Comparison of ENCODE assay signal across 21 cellular contexts in genomic region chr3:71378509-71378908, GRCh38.
"Had no signal": no experiment of that assay in that cellular context is flagged by ENCODE, and none has a peak within 500 bp of the region (broad histone marks: within the 10 kb centered on the region; RNA-seq: fewer than 3 reads in every experiment).

No MANE protein-coding gene starts in this region.

- H3K27me3 Mint-ChIP-seq: dendritic cell treated with granulocyte-macrophage colony-stimulating factor and Interleukin-4, amounts not matched to agents 40 ng/mL and 50 ng/mL, for 4 days; natural killer cell treated with Interleukin-12 subunit alpha and Interleukin-12 subunit beta and Interleukin-15 and Interleukin-18, amount 100 ng/mL, for 72 hours had no signal

- H3K4me1 ChIP-seq: right atrium auricular region had no signal

- H3K27ac Mint-ChIP-seq: brain; dendritic cell treated with granulocyte-macrophage colony-stimulating factor and Interleukin-4, amounts not matched to agents 40 ng/mL and 50 ng/mL, for 4 days; natural killer cell treated with Interleukin-12 subunit alpha and Interleukin-12 subunit beta and Interleukin-15 and Interleukin-18, amount 100 ng/mL, for 72 hours had no signal

- DNase-seq: activated CD4-positive, alpha-beta T cell treated with anti-CD3 and anti-CD28 coated beads for 1 hour; activated CD4-positive, alpha-beta T cell treated with anti-CD3 and anti-CD28 coated beads, Interleukin-2, amount 50 U/mL, for 1 hour; activated CD8-positive, alpha-beta memory T cell treated with anti-CD3 and anti-CD28 coated beads for 24 hours; activated CD8-positive, alpha-beta memory T cell treated with anti-CD3 and anti-CD28 coated beads, Interleukin-2, amount 50 U/mL, for 4 hours; activated naive CD4-positive, alpha-beta T cell treated with Interleukin-2 at 50 U/mL for 16 hours; activated T-cell treated with anti-CD3 and anti-CD28 coated beads, Interleukin-2, amount 50 U/mL, for 4 hours; aorta; effector CD4-positive, alpha-beta T cell; foreskin fibroblast; ovary; psoas muscle; stimulated activated CD4-positive, alpha-beta T cell treated with anti-CD3 and anti-CD28 coated beads, Interleukin-4, amount 100 ng/mL, for 24 hours; stimulated activated naive CD4-positive, alpha-beta T cell treated with Interleukin-2 at 50 U/mL for 16 hours; substantia nigra; thyroid gland had no signal

- ATAC-seq: activated T-cell treated with anti-CD3 and anti-CD28 coated beads, Interleukin-2, amount 50 U/mL, for 4 hours; left lobe of liver; natural killer cell treated with Interleukin-12 subunit alpha and Interleukin-12 subunit beta and Interleukin-15 and Interleukin-18, amount 100 ng/mL, for 72 hours; psoas muscle had no signal

- H3K27ac ChIP-seq: ovary, psoas muscle, right atrium auricular region, thyroid gland had no signal

- H3K9me3 ChIP-seq: ovary, psoas muscle, right atrium auricular region, thyroid gland had no signal

- H3K4me1 Mint-ChIP-seq: brain had no signal

- H3K4me3 Mint-ChIP-seq: activated T-cell treated with anti-CD3 and anti-CD28 coated beads, Interleukin-2, amount 50 U/mL, for 4 hours; brain; dendritic cell treated with granulocyte-macrophage colony-stimulating factor and Interleukin-4, amounts not matched to agents 40 ng/mL and 50 ng/mL, for 4 days; natural killer cell treated with Interleukin-12 subunit alpha and Interleukin-12 subunit beta and Interleukin-15 and Interleukin-18, amount 100 ng/mL, for 72 hours had no signal

- H3K9me3 Mint-ChIP-seq: activated T-cell treated with anti-CD3 and anti-CD28 coated beads, Interleukin-2, amount 50 U/mL, for 4 hours; brain; dendritic cell treated with granulocyte-macrophage colony-stimulating factor and Interleukin-4, amounts not matched to agents 40 ng/mL and 50 ng/mL, for 4 days; natural killer cell treated with Interleukin-12 subunit alpha and Interleukin-12 subunit beta and Interleukin-15 and Interleukin-18, amount 100 ng/mL, for 72 hours had no signal

- H3K36me3 Mint-ChIP-seq: brain; natural killer cell treated with Interleukin-12 subunit alpha and Interleukin-12 subunit beta and Interleukin-15 and Interleukin-18, amount 100 ng/mL, for 72 hours had no signal

- H3K4me3 ChIP-seq: lung, ovary, psoas muscle, right atrium auricular region, thyroid gland had no signal

- H3K36me3 ChIP-seq: ovary, right atrium auricular region, thyroid gland had no signal

- H3K27me3 ChIP-seq: ovary, right atrium auricular region, thyroid gland had no signal
